8 cellular contexts compared by ENCODE assay signal in the genomic region with DNA sequence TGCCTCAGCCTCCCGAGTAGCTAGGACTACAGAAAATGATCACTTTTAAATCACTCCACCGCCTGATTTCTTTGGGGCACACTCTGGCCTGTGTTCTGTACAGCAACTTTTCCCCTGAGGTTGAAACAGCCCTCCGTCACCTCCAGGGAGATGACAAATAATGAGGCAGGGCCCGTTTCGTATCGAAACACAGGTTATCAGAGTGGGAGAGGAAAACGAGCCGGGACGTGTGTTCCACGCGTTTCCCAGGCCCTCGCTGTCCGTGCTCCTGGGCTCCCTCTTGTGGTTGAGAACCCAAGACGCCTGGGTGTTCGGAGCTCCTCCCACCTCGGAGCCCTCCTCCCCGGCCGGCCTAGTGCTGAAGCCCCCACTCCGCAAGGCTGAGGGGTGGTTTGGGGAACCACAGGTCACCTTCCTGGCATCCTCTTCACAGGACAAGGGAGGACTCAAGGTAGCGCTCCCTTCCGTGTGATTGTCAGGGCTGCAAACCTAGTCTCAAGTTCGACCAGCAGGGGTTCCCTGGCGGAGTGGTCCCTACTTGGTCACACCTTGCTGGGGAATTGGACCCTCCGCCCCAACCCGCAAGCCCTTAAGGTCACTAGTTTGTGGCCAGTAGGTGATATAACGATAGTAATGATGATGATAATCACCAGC. TPM values are rescaled to one million over a fixed set of nuclear protein-coding genes. Genes with fewer than 3 reads are reported as not detected.
DNase-seq lines count a peak whose midpoint lies in the region; ATAC-seq and TF ChIP-seq lines count a peak whose summit lies in the region.

No MANE protein-coding gene starts in this region.

- ATAC-seq in HG03045 (IDR thresholded peaks at IDR 0.05; ENCODE audit: unreplicated experiment) (peak; percentile 90), right lobe of liver (peak; percentile 97 to 99 (median 98)), GM18909 (IDR thresholded peaks at IDR 0.05; ENCODE audit: poor library complexity, unreplicated experiment) (no peak)

- intact Hi-C loops in right lobe of liver (cut with DNase I) = loop anchor here in 1 of 2 donors (10.0 kb wide), 1 partner anchor 1004 kb away; no protein-coding TSS in a partner anchor

- no peak for TF ChIP-seq POLR2A in right lobe of liver (IDR thresholded peaks at IDR 0.05)

- peak; percentile 88 for DNase-seq in NCI-H2227 (lab: John Stamatoyannopoulos, UW; ENCODE audit: unreplicated experiment)
- peak; percentile 76 to 83 for DNase-seq in activated CD4-positive, alpha-beta T cell treated with anti-CD3 and anti-CD28 coated beads for 4 hours
- DNase-seq in coronary artery (ENCODE audit: low spot score) = peak; percentile 86
- peak; percentile 79 to 82 (median 81) for DNase-seq in right lobe of liver
- peak; percentile 86 for DNase-seq in stimulated activated CD4-positive, alpha-beta T cell treated with anti-CD3 and anti-CD28 coated beads, Interleukin-4, amount 100 ng/mL, for 24 hours

- peaks cover 0 to 3% of the 10 kb centered on the region in 2 donors for H3K27me3 ChIP-seq in right lobe of liver

- H3K4me3 ChIP-seq in coronary artery = peak overlapping the region; percentile 61
- peak overlapping the region in 2 of 3 donors; percentile 18 to 39 for H3K4me3 ChIP-seq in right lobe of liver

- no peaks in the 10 kb centered on the region for H3K9me3 ChIP-seq in right lobe of liver

- H3K27ac ChIP-seq in coronary artery (no peak overlapping the region), right lobe of liver (no peak overlapping the region)

- 9% methylated on average over 19 of the region's 26 CpGs for WGBS in right lobe of liver (ENCODE audit: insufficient coverage, low coverage, low lambda C conversion rate, missing lambda C conversion rate)

- no peaks in the 10 kb centered on the region for H3K36me3 ChIP-seq in right lobe of liver

- peaks cover 0 to 7% (median 0%) of the 10 kb centered on the region in 4 donors for H3K4me1 ChIP-seq in right lobe of liver

- TF ChIP-seq CTCF in GM12874 (IDR thresholded peaks at IDR 0.05; ENCODE audit: insufficient read depth, low read depth, low read length) = peak; percentile 89
- peak; percentile 80 for TF ChIP-seq CTCF in coronary artery (IDR thresholded peaks at IDR 0.05)
- peak; percentile 62 to 88 (median 86) for TF ChIP-seq CTCF in right lobe of liver (IDR thresholded peaks at IDR 0.05)

RNA-seq across cellular contexts. Expression of gene ATP6V1B1, which starts 12.8 kb away (rescaled TPM):
- total RNA-seq in right lobe of liver = under 1 TPM in 1 of 6 experiments, not detected in 5; 0.44 TPM

RNA-seq across cellular contexts. Expression of gene ANKRD53, which starts 30.0 kb away (rescaled TPM):
- total RNA-seq in right lobe of liver = under 1 TPM in 5 of 6 experiments, not detected in 1; 0.25 to 0.93 (median 0.50) TPM

RNA-seq across cellular contexts. Expression of gene TEX261, which starts 46.2 kb away (rescaled TPM):
- 10 to 100 TPM; 26.5 to 33.2 (median 27.1) TPM for total RNA-seq in right lobe of liver

RNA-seq across cellular contexts. Expression of gene VAX2, which starts 48.1 kb away (rescaled TPM):
- not detected for total RNA-seq in right lobe of liver
